Comparison of ENCODE assay signal across 1 cellular context in the genomic region with DNA sequence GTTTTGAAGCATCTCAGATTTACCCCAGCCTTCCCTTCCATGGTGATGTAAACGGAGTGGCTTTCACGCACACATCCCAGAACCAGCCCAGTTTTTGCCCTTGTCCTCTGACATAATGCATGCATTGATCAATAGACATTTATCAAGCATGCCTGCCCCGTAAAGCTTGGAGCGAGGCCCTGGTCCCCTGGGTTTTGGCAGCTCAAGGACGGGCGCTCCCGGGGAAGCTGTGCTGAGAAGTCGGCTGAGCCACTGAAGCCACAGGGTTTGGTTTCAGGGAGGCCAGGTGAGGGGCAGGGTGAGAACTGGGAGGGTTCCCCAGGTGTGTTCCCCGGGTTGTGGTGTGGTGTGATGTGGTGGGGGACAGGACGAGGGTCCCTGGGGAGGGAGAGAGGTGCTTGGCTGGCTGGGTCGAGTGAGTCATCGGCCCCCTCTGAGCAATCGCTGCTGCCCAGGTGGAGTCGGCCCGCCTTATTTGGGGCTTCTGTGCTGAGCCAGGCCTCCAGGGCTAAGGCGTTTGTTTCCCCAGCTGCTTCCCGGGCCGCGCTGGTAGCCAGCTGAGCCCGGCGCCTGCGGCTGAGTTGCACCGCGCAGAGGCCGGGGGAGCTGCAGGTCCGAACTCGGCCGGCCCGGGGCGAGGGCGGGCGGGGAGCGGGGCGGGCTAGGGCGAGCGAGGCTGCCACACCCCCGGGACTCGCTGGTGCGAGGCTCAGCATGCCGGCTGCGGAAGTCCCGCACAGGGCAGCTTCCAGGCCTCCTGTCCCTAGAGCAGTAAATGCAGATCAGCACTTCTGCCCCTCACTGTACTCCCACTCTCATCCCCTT.
TF ChIP-seq lines count a peak whose summit lies in the region.

No MANE protein-coding gene starts in this region.

TF ChIP-seq in HepG2, 621 proteins besides CTCF, POLR2A, EP300 and RAD21 (continued from another document):
- TF ChIP-seq UBTF (CRISPR knock-in tag; IDR thresholded peaks at IDR 0.05), result peak; percentile 81
- TF ChIP-seq ZNF235 (CRISPR knock-in tag; IDR thresholded peaks at IDR 0.05; ENCODE audit: borderline replicate concordance), result no peak
- TF ChIP-seq FOSL1 (CRISPR knock-in tag; IDR thresholded peaks at IDR 0.05; ENCODE audit: borderline replicate concordance), result no peak
- peak; percentile 18; the same call in 1 of the 2 replicates for TF ChIP-seq MYC (CRISPR knock-in tag; IDR thresholded peaks at IDR 0.05; ENCODE audit: borderline replicate concordance)
- TF ChIP-seq, protein P1, sequence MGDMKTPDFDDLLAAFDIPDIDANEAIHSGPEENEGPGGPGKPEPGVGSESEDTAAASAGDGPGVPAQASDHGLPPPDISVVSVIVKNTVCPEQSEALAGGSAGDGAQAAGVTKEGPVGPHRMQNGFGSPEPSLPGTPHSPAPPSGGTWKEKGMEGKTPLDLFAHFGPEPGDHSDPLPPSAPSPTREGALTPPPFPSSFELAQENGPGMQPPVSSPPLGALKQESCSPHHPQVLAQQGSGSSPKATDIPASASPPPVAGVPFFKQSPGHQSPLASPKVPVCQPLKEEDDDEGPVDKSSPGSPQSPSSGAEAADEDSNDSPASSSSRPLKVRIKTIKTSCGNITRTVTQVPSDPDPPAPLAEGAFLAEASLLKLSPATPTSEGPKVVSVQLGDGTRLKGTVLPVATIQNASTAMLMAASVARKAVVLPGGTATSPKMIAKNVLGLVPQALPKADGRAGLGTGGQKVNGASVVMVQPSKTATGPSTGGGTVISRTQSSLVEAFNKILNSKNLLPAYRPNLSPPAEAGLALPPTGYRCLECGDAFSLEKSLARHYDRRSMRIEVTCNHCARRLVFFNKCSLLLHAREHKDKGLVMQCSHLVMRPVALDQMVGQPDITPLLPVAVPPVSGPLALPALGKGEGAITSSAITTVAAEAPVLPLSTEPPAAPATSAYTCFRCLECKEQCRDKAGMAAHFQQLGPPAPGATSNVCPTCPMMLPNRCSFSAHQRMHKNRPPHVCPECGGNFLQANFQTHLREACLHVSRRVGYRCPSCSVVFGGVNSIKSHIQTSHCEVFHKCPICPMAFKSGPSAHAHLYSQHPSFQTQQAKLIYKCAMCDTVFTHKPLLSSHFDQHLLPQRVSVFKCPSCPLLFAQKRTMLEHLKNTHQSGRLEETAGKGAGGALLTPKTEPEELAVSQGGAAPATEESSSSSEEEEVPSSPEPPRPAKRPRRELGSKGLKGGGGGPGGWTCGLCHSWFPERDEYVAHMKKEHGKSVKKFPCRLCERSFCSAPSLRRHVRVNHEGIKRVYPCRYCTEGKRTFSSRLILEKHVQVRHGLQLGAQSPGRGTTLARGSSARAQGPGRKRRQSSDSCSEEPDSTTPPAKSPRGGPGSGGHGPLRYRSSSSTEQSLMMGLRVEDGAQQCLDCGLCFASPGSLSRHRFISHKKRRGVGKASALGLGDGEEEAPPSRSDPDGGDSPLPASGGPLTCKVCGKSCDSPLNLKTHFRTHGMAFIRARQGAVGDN (CRISPR knock-in tag; IDR thresholded peaks at IDR 0.05), result peak; percentile 49; the same call in 1 of the 2 replicates
- no peak for TF ChIP-seq KLF15 (CRISPR knock-in tag; IDR thresholded peaks at IDR 0.05; ENCODE audit: borderline replicate concordance)
- TF ChIP-seq ZNF609 (CRISPR knock-in tag; IDR thresholded peaks at IDR 0.05; ENCODE audit: borderline replicate concordance), result no peak
- no peak for TF ChIP-seq HNRNPL (IDR thresholded peaks at IDR 0.05; ENCODE audit: low read depth, low read length)
- no peak for TF ChIP-seq ZC3H13 (CRISPR knock-in tag; IDR thresholded peaks at IDR 0.05)
- TF ChIP-seq POLR2AphosphoS5 (IDR thresholded peaks at IDR 0.05; ENCODE audit: low read depth, low read length), result no peak
- TF ChIP-seq ZNF331 (CRISPR knock-in tag; IDR thresholded peaks at IDR 0.05), result peak; percentile 72
- TF ChIP-seq TEAD2 (CRISPR knock-in tag; IDR thresholded peaks at IDR 0.05), result no peak
- TF ChIP-seq TRIM22 (IDR thresholded peaks at IDR 0.05), result no peak
- TF ChIP-seq ZNF383 (CRISPR knock-in tag; IDR thresholded peaks at IDR 0.05; ENCODE audit: borderline replicate concordance), result no peak
- no peak for TF ChIP-seq ATM (IDR thresholded peaks at IDR 0.05; ENCODE audit: borderline replicate concordance)
- no peak for TF ChIP-seq ZNF629 (CRISPR knock-in tag; conservative IDR thresholded peaks at IDR 0.05)
- no peak for TF ChIP-seq ZNF263 (CRISPR knock-in tag; IDR thresholded peaks at IDR 0.05)
- no peak for TF ChIP-seq ZSCAN20 (CRISPR knock-in tag; IDR thresholded peaks at IDR 0.05; ENCODE audit: borderline replicate concordance)
